12 cellular contexts compared by ENCODE assay signal in genomic region chr18:47771922-47772321, GRCh38.
A peak's percentile ranks its signal among the peaks of the same experiment; 100 is the strongest.
DNase-seq lines count a peak whose midpoint lies in the region; ATAC-seq, FAIRE-seq and TF ChIP-seq lines count a peak whose summit lies in the region.
"Had no signal": no experiment of that assay in that cellular context is flagged by ENCODE, and none has a peak within 500 bp of the region (broad histone marks: within the 10 kb centered on the region; RNA-seq: fewer than 3 reads in every experiment).

No MANE protein-coding gene starts in this region.

- 57% methylated on average over 3 of the region's 3 CpGs; no CpG with 5 or more reads in 1 of the 2 experiments for WGBS in H1 (ENCODE audit: extremely low coverage in 1 of 2, insufficient coverage in 1 of 2, insufficient read length in 1 of 2, insufficient replicate concordance in 2 of 2, low coverage in 1 of 2, low lambda C conversion rate in 2 of 2, missing lambda C conversion rate in 1 of 2), 2 experiments
- no CpG with 5 or more reads among the region's 3 CpGs for WGBS in neuronal stem cell (ENCODE audit: extremely low coverage in 2 of 2, insufficient read length in 2 of 2, insufficient replicate concordance in 1 of 2), 2 donors

- no peak for TF ChIP-seq EP300 in H1 (IDR thresholded peaks at IDR 0.05; ENCODE audit: borderline replicate concordance in 1 of 2, low read depth in 2 of 2, low read length in 2 of 2)

- POLR2A ChIA-PET in H1 (lab: Charles Lee; ENCODE audit: partially characterized antibody): no interaction called here

- no peak overlapping the region for H3K27ac ChIP-seq in H1 (ENCODE audit: low read depth, low read length)
- no peak overlapping the region for H3K27ac ChIP-seq in neuronal stem cell (replicated peaks; ENCODE audit: low read length)
- H3K27ac ChIP-seq: 22Rv1, BLaER1 had no signal

- no peak for TF ChIP-seq POLR2A in H1 (IDR thresholded peaks at IDR 0.05; ENCODE audit: control extremely low read depth in 1 of 2, low read depth in 2 of 2, low read length in 2 of 2)

- no peak overlapping the region for H3K9ac ChIP-seq in H1 (replicated peaks in 1 of 4; ENCODE audit: extremely low read depth in 1 of 4, low read depth in 3 of 4, low read length in 3 of 4)
- H3K9ac ChIP-seq in neuronal stem cell (ENCODE audit: low read depth, low read length, poor library complexity): no peak overlapping the region
- H3K9ac ChIP-seq: BLaER1 had no signal

- H2AFZ ChIP-seq in H1 (ENCODE audit: low read length) (no peak overlapping the region), neuronal stem cell (ENCODE audit: low read length) (no peak overlapping the region)

- no peak overlapping the region for H2BK5ac ChIP-seq in H1 (ENCODE audit: low read depth, low read length)
- H2BK5ac ChIP-seq in neuronal stem cell (ENCODE audit: low read length): no peak overlapping the region

- H3K4me1 ChIP-seq in H1 (replicated peaks in 1 of 4; ENCODE audit: control insufficient read depth in 3 of 4, insufficient read depth in 4 of 4, low read length in 3 of 4): no peaks in the 10 kb centered on the region
- peaks cover 0 to 3% of the 10 kb centered on the region in 2 donors for H3K4me1 ChIP-seq in neuronal stem cell (ENCODE audit: control insufficient read depth in 2 of 2, insufficient read depth in 1 of 2, low read depth in 1 of 2, low read length in 2 of 2)
- H3K4me1 ChIP-seq: BLaER1 had no signal

- ATAC-seq in GM18868 (IDR thresholded peaks at IDR 0.05; ENCODE audit: unreplicated experiment) (no peak), HG02588 (IDR thresholded peaks at IDR 0.05; ENCODE audit: unreplicated experiment) (no peak)

- H2BK15ac ChIP-seq in H1 (ENCODE audit: low read length) (peak overlapping the region; percentile 5; the same call in 1 of the 2 replicates), neuronal stem cell (ENCODE audit: low read length) (no peak overlapping the region)

- H3K36me3 ChIP-seq in H1 (ENCODE audit: control insufficient read depth in 2 of 4, insufficient read depth in 4 of 4, low read length in 3 of 4): no peaks in the 10 kb centered on the region
- no peaks in the 10 kb centered on the region for H3K36me3 ChIP-seq in neuronal stem cell (replicated peaks in 1 of 2; ENCODE audit: control insufficient read depth in 2 of 2, insufficient read depth in 2 of 2, low read length in 2 of 2)
- H3K36me3 ChIP-seq: BLaER1 had no signal

- no peak overlapping the region for H3K18ac ChIP-seq in H1 (ENCODE audit: extremely low read depth, low read length)
- peak overlapping the region; percentile 17 for H3K18ac ChIP-seq in neuronal stem cell (ENCODE audit: low read length)

- 0 out of 2 replicates have a peak overlapping the region, but pooled peaks have one; percentile 91 for H2BK20ac ChIP-seq in H1 (ENCODE audit: low read length)

- H2AK5ac ChIP-seq in H1 (ENCODE audit: low read depth, low read length) (0 out of 2 replicates have a peak overlapping the region, but pooled peaks have one; percentile 70), neuronal stem cell (ENCODE audit: low read depth, low read length) (peak overlapping the region; percentile 67)

- no peaks in the 10 kb centered on the region for H3K9me3 ChIP-seq in H1 (ENCODE audit: insufficient read depth in 2 of 2, low read depth in 1 of 2, low read length in 1 of 2)
- no peaks in the 10 kb centered on the region for H3K9me3 ChIP-seq in neuronal stem cell (replicated peaks in 1 of 2; ENCODE audit: control insufficient read depth in 2 of 2, insufficient read depth in 1 of 2, low read depth in 1 of 2, low read length in 2 of 2)
- H3K9me3 ChIP-seq: BLaER1 had no signal

- no peak overlapping the region for H3K4me2 ChIP-seq in H1 (ENCODE audit: insufficient read depth in 1 of 2, low read depth in 2 of 2, low read length in 2 of 2)
- no peak overlapping the region for H3K4me2 ChIP-seq in neuronal stem cell (ENCODE audit: insufficient read depth, low read length, poor library complexity, severe bottlenecking)
- H3K4me2 ChIP-seq: BLaER1 had no signal

- H4K8ac ChIP-seq in H1 (ENCODE audit: extremely low read depth, insufficient read depth, low read length) (no peak overlapping the region), neuronal stem cell (ENCODE audit: low read depth, low read length) (no peak overlapping the region)

- no peaks in the 10 kb centered on the region for H3K79me2 ChIP-seq in H1 (ENCODE audit: control insufficient read depth in 1 of 2, insufficient read depth in 2 of 2, low read length in 2 of 2)

- no peak overlapping the region for H4K5ac ChIP-seq in H1 (ENCODE audit: insufficient read length, low read depth, low read length)

- TF ChIP-seq CTCF in H1 (IDR thresholded peaks at IDR 0.05; ENCODE audit: control extremely low read depth in 1 of 3, insufficient read depth in 1 of 3, low read depth in 1 of 3, low read length in 3 of 3): no peak

- no peak for FAIRE-seq in H1 (lab: Jason Lieb, UNC)

- no peaks in the 10 kb centered on the region for H3K79me1 ChIP-seq in H1 (ENCODE audit: low read depth, low read length)
- H3K79me1 ChIP-seq in neuronal stem cell (ENCODE audit: low read depth, low read length): no peaks in the 10 kb centered on the region

- H3K56ac ChIP-seq in H1 (replicated peaks; ENCODE audit: insufficient read length, low read depth, low read length): peak overlapping the region; percentile 17

- H3K23me2 ChIP-seq in H1 (ENCODE audit: low read depth, low read length): no peaks in the 10 kb centered on the region

- H2BK120ac ChIP-seq in H1 (replicated peaks; ENCODE audit: low read depth, low read length) (peak overlapping the region; percentile 47), neuronal stem cell (ENCODE audit: low read depth, low read length) (no peak overlapping the region)

- no peak overlapping the region for H3K27ac Mint-ChIP-seq in activated CD4-positive, alpha-beta T cell treated with anti-CD3 and anti-CD28 coated beads, Interleukin-2, amount 10 ng/mL, durations not matched to agents 24 days and 14 days
- H3K27ac Mint-ChIP-seq: CD4-positive, alpha-beta memory T cell; H9 had no signal

- CTCF ChIA-PET in H1 (lab: Charles Lee; ENCODE audit: partially characterized antibody): interaction anchor here (0.6 to 2.4 kb wide), 27 partner anchors 11 to 566 kb away, joined by 3 to 30 read pairs (median 4); no protein-coding TSS in a partner anchor

- H2BK12ac ChIP-seq in H1 (ENCODE audit: low read depth, low read length): peak overlapping the region; percentile 50; the same call in 1 of the 2 replicates
- no peak overlapping the region for H2BK12ac ChIP-seq in neuronal stem cell (ENCODE audit: low read length)

- intact Hi-C loops in activated CD4-positive, alpha-beta T cell treated with anti-CD3 and anti-CD28 coated beads, Interleukin-2, amount 10 ng/mL, durations not matched to agents 24 days and 14 days (cut with micrococcal nuclease): loop anchor here (1.0 to 2.0 kb wide), 2 partner anchors 159 to 250 kb away; partner anchors contain the start of gene SMAD2

- H3K23ac ChIP-seq in H1 (ENCODE audit: insufficient read length) (no peak overlapping the region), neuronal stem cell (ENCODE audit: low read depth, low read length, poor library complexity) (no peak overlapping the region)

- peaks cover 3% of the 10 kb centered on the region for H3K4me1 Mint-ChIP-seq in activated CD4-positive, alpha-beta T cell treated with anti-CD3 and anti-CD28 coated beads, Interleukin-2, amount 10 ng/mL, durations not matched to agents 24 days and 14 days
- H3K4me1 Mint-ChIP-seq: CD14-positive monocyte had no signal

- H3K4ac ChIP-seq in H1 (replicated peaks; ENCODE audit: insufficient read length, low read depth, low read length) (no peak overlapping the region), neuronal stem cell (ENCODE audit: low read length) (no peak overlapping the region)

- no peaks in the 10 kb centered on the region for H3K36me3 Mint-ChIP-seq in activated CD4-positive, alpha-beta T cell treated with anti-CD3 and anti-CD28 coated beads, Interleukin-2, amount 10 ng/mL, durations not matched to agents 24 days and 14 days (ENCODE audit: low read depth)
- H3K36me3 Mint-ChIP-seq: CD14-positive monocyte; CD4-positive, alpha-beta memory T cell had no signal

- no peaks in the 10 kb centered on the region for H4K20me1 ChIP-seq in H1 (replicated peaks in 1 of 2; ENCODE audit: control insufficient read depth in 1 of 2, insufficient read depth in 2 of 2, low read length in 2 of 2)
- H4K20me1 ChIP-seq: BLaER1 had no signal

- H3K14ac ChIP-seq in H1 (ENCODE audit: insufficient read length) (no peak overlapping the region), neuronal stem cell (ENCODE audit: low read length) (no peak overlapping the region)

- DNase-seq in activated CD4-positive, alpha-beta T cell treated with anti-CD3 and anti-CD28 coated beads, Interleukin-2, amount 10 ng/mL, durations not matched to agents 24 days and 14 days: peak; percentile 52
- DNase-seq in activated CD4-positive, alpha-beta T cell treated with anti-CD3 and anti-CD28 coated beads for 1 hour: no peak
- DNase-seq in H1 (ENCODE audit: low read depth in 1 of 2, low spot score in 2 of 2) (no peak), neuronal stem cell (ENCODE audit: low spot score) (no peak), NCI-H510A (lab: John Stamatoyannopoulos, UW) (no peak)

- peaks cover 5% of the 10 kb centered on the region for H3K27me3 Mint-ChIP-seq in activated CD4-positive, alpha-beta T cell treated with anti-CD3 and anti-CD28 coated beads, Interleukin-2, amount 10 ng/mL, durations not matched to agents 24 days and 14 days

- no peaks in the 10 kb centered on the region for H3K9me3 Mint-ChIP-seq in activated CD4-positive, alpha-beta T cell treated with anti-CD3 and anti-CD28 coated beads, Interleukin-2, amount 10 ng/mL, durations not matched to agents 24 days and 14 days
- H3K9me3 Mint-ChIP-seq: H9 had no signal

- H4K91ac ChIP-seq in H1 (replicated peaks; ENCODE audit: insufficient read length, low read length) (peak overlapping the region; percentile 49), neuronal stem cell (ENCODE audit: low read depth, low read length, poor library complexity) (no peak overlapping the region)

- no peak overlapping the region for H3K4me3 Mint-ChIP-seq in activated CD4-positive, alpha-beta T cell treated with anti-CD3 and anti-CD28 coated beads, Interleukin-2, amount 10 ng/mL, durations not matched to agents 24 days and 14 days
- H3K4me3 Mint-ChIP-seq: CD14-positive monocyte; CD4-positive, alpha-beta memory T cell; H9 had no signal

- H3K27me3 ChIP-seq in H1 (replicated peaks in 1 of 4; ENCODE audit: control insufficient read depth in 3 of 4, extremely low read depth in 1 of 4, insufficient read depth in 3 of 4, low read length in 3 of 4) (no peaks in the 10 kb centered on the region; a peak in 1 of 7 replicates), neuronal stem cell (ENCODE audit: control insufficient read depth in 3 of 3, insufficient read depth in 3 of 3, low read depth in 1 of 3, low read length in 3 of 3) (peaks cover 0 to 6% (median 0%) of the 10 kb centered on the region in 3 experiments)
- H3K27me3 ChIP-seq: BLaER1 had no signal

- H3K4me3 ChIP-seq in H1 (ENCODE audit: extremely low read depth in 1 of 4, insufficient read depth in 2 of 4, low read depth in 3 of 4, low read length in 4 of 4): no peak overlapping the region
- H3K4me3 ChIP-seq in neuronal stem cell (ENCODE audit: low read length in 2 of 2): no peak overlapping the region
- H3K4me3 ChIP-seq: BLaER1 had no signal

- TF ChIP-seq RAD21 in H1 (IDR thresholded peaks at IDR 0.05 in 1 of 2, conservative IDR thresholded peaks at IDR 0.05 in 1 of 2; ENCODE audit: low read depth in 2 of 2, low read length in 2 of 2): no peak

TF ChIP-seq in H1, 55 proteins besides CTCF, POLR2A, EP300 and RAD21 (continues in another document):
- no peak for TF ChIP-seq BRCA1 (IDR thresholded peaks at IDR 0.05; ENCODE audit: low read depth, low read length)
